7 cellular contexts compared by ENCODE assay signal in genomic region chr18:35343936-35344735, GRCh38. TPM values are rescaled to one million over a fixed set of nuclear protein-coding genes. Genes with fewer than 3 reads are reported as not detected.
DNase-seq lines count a peak whose midpoint lies in the region; ATAC-seq, FAIRE-seq and TF ChIP-seq lines count a peak whose summit lies in the region.

Gene ZNF24, minus strand, starts transcription at chr18:35344420. Its CDS starts 3,770 bp downstream, at chr18:35340650.

- TF ChIP-seq CTCF in astrocyte of the cerebellum (IDR thresholded peaks at IDR 0.05; ENCODE audit: low read depth, low read length, missing control alignments): no peak

- DNase-seq in GM18507 (ENCODE audit: extremely low spot score, insufficient read length, low read depth): peak; percentile 92
- peak; percentile 73 for DNase-seq in NCI-H2029 treated with DMSO at 0.1 percent for 48 hours (lab: John Stamatoyannopoulos, UW)
- DNase-seq in T-helper 9 cell: peak; percentile 89
- peak; percentile 78 for DNase-seq in astrocyte of the cerebellum (ENCODE audit: low read depth)
- peak; percentile 94 for DNase-seq in hepatic stellate cell (ENCODE audit: low spot score)
- peak; percentile 74 for DNase-seq in renal cortical epithelial cell (ENCODE audit: low read depth)

- peak; percentile 91 for FAIRE-seq in GM18507 (lab: Jason Lieb, UNC)

- in situ Hi-C loops in astrocyte of the cerebellum (cut with HindIII; ENCODE audit: low sequenced_read_pairs): no loop called here

- peak within 1 kb of the TSS; percentile 97 for H3K4me3 ChIP-seq in astrocyte of the cerebellum (ENCODE audit: low read depth, low read length)

- peak; percentile 83 for ATAC-seq in HG02981 (IDR thresholded peaks at IDR 0.05; ENCODE audit: unreplicated experiment)

RNA-seq across cellular contexts. Expression of gene ZNF24, which starts in this region (rescaled TPM):
- total RNA-seq in renal cortical epithelial cell: 54.0 and 55.5 TPM in 2 replicates

Comparison
In these comparisons a context has a peak if more than half of its experiments do, and no peak if none do; other contexts are left out.
1. Peak in every context shown above with its lines: DNase-seq, ATAC-seq and H3K4me3 ChIP-seq.